ENCODE assay signal across 19 cellular contexts in genomic region chr10:33260403-33261239, GRCh38.
DNase-seq lines count a peak whose midpoint lies in the region; ATAC-seq, FAIRE-seq and TF ChIP-seq lines count a peak whose summit lies in the region.
"Had no signal": no experiment of that assay in that cellular context is flagged by ENCODE, and none has a peak within 500 bp of the region (broad histone marks: within the 10 kb centered on the region; RNA-seq: fewer than 3 reads in every experiment).

No MANE protein-coding gene starts in this region.

- H3K9me3 Mint-ChIP-seq in effector memory CD8-positive, alpha-beta T cell, result no peaks in the 10 kb centered on the region
- H3K9me3 Mint-ChIP-seq: CD8-positive, alpha-beta T cell; central memory CD8-positive, alpha-beta T cell; immature natural killer cell had no signal

- H3K27me3 ChIP-seq in PC-3 (ENCODE audit: low read length) (no peaks in the 10 kb centered on the region), keratinocyte (ENCODE audit: control insufficient read depth, extremely low read depth, insufficient read depth, low read length) (no peaks in the 10 kb centered on the region)
- H3K27me3 ChIP-seq: pancreas, tibial artery had no signal

- H3K9me3 ChIP-seq in PC-3 (ENCODE audit: low read length) (no peaks in the 10 kb centered on the region), keratinocyte (ENCODE audit: control insufficient read depth, low read depth, low read length) (no peaks in the 10 kb centered on the region)
- H3K9me3 ChIP-seq: pancreas, tibial artery had no signal

- no peaks in the 10 kb centered on the region for H3K4me1 Mint-ChIP-seq in effector memory CD8-positive, alpha-beta T cell (ENCODE audit: low read depth in 2 of 2)
- H3K4me1 Mint-ChIP-seq: central memory CD8-positive, alpha-beta T cell; immature natural killer cell had no signal

- dilution Hi-C loops in keratinocyte (cut with MboI; ENCODE audit: extremely low pct_ligation_motif_present, low sequenced_read_pairs), result no loop called here

- H3K4me2 ChIP-seq in PC-3 (ENCODE audit: low read length) (no peak overlapping the region), keratinocyte (ENCODE audit: control insufficient read depth, extremely low read depth, insufficient read depth, low read depth, low read length) (no peak overlapping the region)

- H3K36me3 Mint-ChIP-seq in effector memory CD8-positive, alpha-beta T cell (ENCODE audit: insufficient read depth), result no peaks in the 10 kb centered on the region
- H3K36me3 Mint-ChIP-seq: CD8-positive, alpha-beta T cell had no signal

- H2AFZ ChIP-seq in PC-3 (ENCODE audit: low read length) (no peak overlapping the region), keratinocyte (ENCODE audit: control insufficient read depth, low read length) (no peak overlapping the region)

- POLR2A ChIA-PET in PC-3 (lab: Charles Lee; ENCODE audit: unreplicated experiment), result interaction anchor here (0.5 to 0.9 kb wide), 9 partner anchors 8 to 1892 kb away, joined by 3 to 20 read pairs (median 5); no protein-coding TSS in a partner anchor

- H3K36me3 ChIP-seq in PC-3 (ENCODE audit: low read depth, low read length), result peaks cover 79% of the 10 kb centered on the region
- H3K36me3 ChIP-seq in keratinocyte (ENCODE audit: control insufficient read depth in 2 of 2, extremely low read depth in 1 of 2, insufficient read depth in 2 of 2, low read length in 2 of 2), result peaks cover 2 to 34% of the 10 kb centered on the region in 2 experiments

- TF ChIP-seq CTCF in PC-3 (conservative IDR thresholded peaks at IDR 0.05; ENCODE audit: low read depth, low read length) (no peak), keratinocyte (optimal IDR thresholded peaks at IDR 0.05 in 1 of 3, IDR thresholded peaks at IDR 0.05 in 1 of 3, conservative IDR thresholded peaks at IDR 0.05 in 1 of 3; ENCODE audit: extremely low read depth in 1 of 3, insufficient read depth in 2 of 3, low read length in 3 of 3) (no peak)

- H3K4me1 ChIP-seq in PC-3 (ENCODE audit: insufficient read depth, low read length) (peaks cover 84% of the 10 kb centered on the region), keratinocyte (ENCODE audit: control insufficient read depth, extremely low read depth, insufficient read depth, low read length) (peaks cover 34% of the 10 kb centered on the region)
- H3K4me1 ChIP-seq: tibial artery had no signal

- H3K27ac Mint-ChIP-seq in effector memory CD8-positive, alpha-beta T cell, result no peak overlapping the region
- H3K27ac Mint-ChIP-seq: CD8-positive, alpha-beta T cell; immature natural killer cell had no signal

- H3F3A ChIP-seq in PC-3 (ENCODE audit: low read length, unreplicated experiment), result peaks cover 48% of the 10 kb centered on the region

- H3K4me3 ChIP-seq in PC-3 (ENCODE audit: low read length), result no peak overlapping the region
- no peak overlapping the region for H3K4me3 ChIP-seq in keratinocyte (ENCODE audit: control insufficient read depth in 2 of 3, extremely low read depth in 1 of 3, insufficient read depth in 2 of 3, low read depth in 1 of 3, low read length in 3 of 3)
- H3K4me3 ChIP-seq: pancreas, tibial artery had no signal

- intact Hi-C loops in PC-3 (cut with micrococcal nuclease), result loop anchor here (5.0 kb wide), 1 partner anchor 1267 kb away; no protein-coding TSS in a partner anchor

- H3K9me2 ChIP-seq in PC-3 (replicated peaks; ENCODE audit: low read length), result no peaks in the 10 kb centered on the region

- peak overlapping the region; percentile 69 for H3K9ac ChIP-seq in PC-3 (ENCODE audit: low read length)
- no peak overlapping the region for H3K9ac ChIP-seq in keratinocyte (ENCODE audit: control insufficient read depth, extremely low read depth, insufficient read depth, low read length)

- peak; percentile 6 for DNase-seq in COLO668 (lab: John Stamatoyannopoulos, UW; ENCODE audit: unreplicated experiment)
- peak; percentile 31 for DNase-seq in H4 (ENCODE audit: low spot score)
- DNase-seq in PC-3, result no peak
- no peak for DNase-seq in keratinocyte (ENCODE audit: low read depth, low spot score)
- DNase-seq in hypothalamus (lab: John Stamatoyannopoulos, UW), result no peak
- no peak for DNase-seq in effector memory CD8-positive, alpha-beta T cell
- DNase-seq: activated CD4-positive, alpha-beta T cell treated with anti-CD3 and anti-CD28 coated beads, Interleukin-2, amount 50 U/mL, for 1 hour; activated gamma-delta T cell treated with Interleukin-2 at 50 U/mL for 16 hours; CD8-positive, alpha-beta T cell; immature natural killer cell; Kasumi-1; pancreas; stimulated activated naive CD4-positive, alpha-beta T cell treated with Interleukin-2 at 50 U/mL for 16 hours; tibial artery had no signal

- H4K20me1 ChIP-seq in PC-3 (ENCODE audit: low read length) (no peaks in the 10 kb centered on the region), keratinocyte (ENCODE audit: control insufficient read depth, extremely low read depth, insufficient read depth, low read length) (no peaks in the 10 kb centered on the region)

- peaks cover 76% of the 10 kb centered on the region for H3K79me2 ChIP-seq in PC-3 (ENCODE audit: low read length)
- H3K79me2 ChIP-seq in keratinocyte (ENCODE audit: control insufficient read depth, insufficient read depth, low read length), result no peaks in the 10 kb centered on the region

- BruUV-seq in PC-3 (replicated peaks; lab: Mats Ljungman, UMichigan), result no TSS peak

- FAIRE-seq in keratinocyte (lab: Jason Lieb, UNC), result peak; percentile 20

- ATAC-seq in PC-3 (no peak), HG03520 (IDR thresholded peaks at IDR 0.05; ENCODE audit: unreplicated experiment) (no peak), HG02623 (IDR thresholded peaks at IDR 0.05; ENCODE audit: unreplicated experiment) (no peak)
- ATAC-seq in effector memory CD8-positive, alpha-beta T cell (replicated peaks), result no peak
- ATAC-seq: CD8-positive, alpha-beta T cell; pancreas; Right ventricle myocardium inferior; sciatic nerve had no signal

- H3K9me1 ChIP-seq in keratinocyte (ENCODE audit: control insufficient read depth, extremely low read depth, insufficient read depth, low read length), result no peaks in the 10 kb centered on the region

- H3K27ac ChIP-seq in PC-3 (ENCODE audit: low read length) (peak overlapping the region; percentile 65), keratinocyte (ENCODE audit: control insufficient read depth, insufficient read depth, low read length) (no peak overlapping the region)
- H3K27ac ChIP-seq: pancreas, tibial artery had no signal

- no peak overlapping the region for H3K4me3 Mint-ChIP-seq in effector memory CD8-positive, alpha-beta T cell
- H3K4me3 Mint-ChIP-seq: CD8-positive, alpha-beta T cell; central memory CD8-positive, alpha-beta T cell; immature natural killer cell had no signal

- CTCF ChIA-PET in PC-3 (lab: Charles Lee), result interaction anchor here (0.6 to 1.7 kb wide), 5 partner anchors 21 to 1248 kb away, joined by 3 to 14 read pairs (median 6); no protein-coding TSS in a partner anchor

- H3K27me3 Mint-ChIP-seq in effector memory CD8-positive, alpha-beta T cell, result peaks cover 0 to 9% of the 10 kb centered on the region in 2 donors

Comparison
In these comparisons a context has a peak if more than half of its experiments do, and no peak if none do; other contexts are left out.
1. DNase-seq: peak in COLO668 (single experiment) and H4 (single experiment); none in PC-3 (single experiment), keratinocyte (single experiment), hypothalamus (0 of 51) and effector memory CD8-positive, alpha-beta T cell (0 of 3).